Comparison of ENCODE assay signal across 23 cellular contexts in genomic region chr15:62262305-62262941, GRCh38.
DNase-seq lines count a peak whose midpoint lies in the region; ATAC-seq, FAIRE-seq and TF ChIP-seq lines count a peak whose summit lies in the region.
"Had no signal": no experiment of that assay in that cellular context is flagged by ENCODE, and none has a peak within 500 bp of the region (broad histone marks: within the 10 kb centered on the region; RNA-seq: fewer than 3 reads in every experiment).

No MANE protein-coding gene starts in this region.

- 0 out of 2 replicates have a peak overlapping the region, but pooled peaks have one; percentile 16 for H3K27ac Mint-ChIP-seq in WTC11
- H3K27ac Mint-ChIP-seq in type B pancreatic cell: peak overlapping the region; percentile 56
- H3K27ac Mint-ChIP-seq: activated CD4-positive, alpha-beta T cell treated with anti-CD3 and anti-CD28 coated beads, Interleukin-2, amount 10 ng/mL, durations not matched to agents 24 days and 14 days; activated T-helper 2 cell treated with anti-CD3 and anti-CD28 coated beads, Interferon-gamma antibody, Interleukin-2, Interleukin-4, amounts not matched to agents 10 μg/mL and 5 μg/mL and 100 μg/mL, durations not matched to agents 14 hours and 24 hours and 36 hours; H9; nephron; T-cell had no signal

- TF ChIP-seq EP300 in HepG2 (IDR thresholded peaks at IDR 0.05; ENCODE audit: low read depth in 2 of 2, low read length in 2 of 2) (no peak), HepG2 (CRISPR knock-in tag; IDR thresholded peaks at IDR 0.05; ENCODE audit: borderline replicate concordance) (no peak)

- CTCF ChIA-PET in HepG2 (lab: Yijun Ruan, JAX; ENCODE audit: low intra/inter-chr PET ratio, low total read pairs): no interaction called here
- CTCF ChIA-PET in WTC11 (lab: Charles Lee): no interaction called here

- H3K36me3 ChIP-seq in HepG2 (replicated peaks in 1 of 2; ENCODE audit: control insufficient read depth in 1 of 2, insufficient read depth in 2 of 2, low read length in 2 of 2): no peaks in the 10 kb centered on the region
- H3K36me3 ChIP-seq in right lobe of liver: no peaks in the 10 kb centered on the region
- H3K36me3 ChIP-seq: sigmoid colon, vagina had no signal

- H3K79me2 ChIP-seq in HepG2 (ENCODE audit: insufficient read depth, low read length): no peaks in the 10 kb centered on the region

- no peak for TF ChIP-seq CTCF in HepG2 (CRISPR knock-in tag; IDR thresholded peaks at IDR 0.05)
- no peak for TF ChIP-seq CTCF in right lobe of liver (IDR thresholded peaks at IDR 0.05)
- TF ChIP-seq CTCF in WTC11 (IDR thresholded peaks at IDR 0.05): no peak
- no peak for TF ChIP-seq CTCF in type B pancreatic cell (conservative IDR thresholded peaks at IDR 0.05)

- H3K9ac ChIP-seq in HepG2 (ENCODE audit: insufficient read depth, low read depth, low read length): no peak overlapping the region

- no peak for TF ChIP-seq RAD21 in HepG2 (CRISPR knock-in tag; IDR thresholded peaks at IDR 0.05)

- POLR2A ChIA-PET in HepG2 (lab: Yijun Ruan, JAX): no interaction called here
- POLR2A ChIA-PET in WTC11 (lab: Charles Lee): no interaction called here

- 37% methylated on average over 7 of the region's 7 CpGs for WGBS in HepG2 (ENCODE audit: low lambda C conversion rate)
- WGBS in right lobe of liver (ENCODE audit: insufficient coverage, low coverage, low lambda C conversion rate, missing lambda C conversion rate): 82% methylated on average over 7 of the region's 7 CpGs

- no peak overlapping the region for H3K4me2 ChIP-seq in HepG2 (ENCODE audit: low read depth, low read length)

- H2AFZ ChIP-seq in HepG2 (ENCODE audit: low read length): no peak overlapping the region

- H3K4me3 Mint-ChIP-seq in WTC11: no peak overlapping the region
- H3K4me3 Mint-ChIP-seq in type B pancreatic cell: no peak overlapping the region
- H3K4me3 Mint-ChIP-seq: activated CD4-positive, alpha-beta T cell treated with anti-CD3 and anti-CD28 coated beads, Interleukin-2, amount 10 ng/mL, durations not matched to agents 24 days and 14 days; CD14-positive monocyte; H9; nephron; T-cell had no signal

- H3K27me3 Mint-ChIP-seq in WTC11 (ENCODE audit: low read depth): peaks cover 7% of the 10 kb centered on the region
- no peaks in the 10 kb centered on the region for H3K27me3 Mint-ChIP-seq in type B pancreatic cell
- H3K27me3 Mint-ChIP-seq: activated CD4-positive, alpha-beta T cell treated with anti-CD3 and anti-CD28 coated beads, Interleukin-2, amount 10 ng/mL, durations not matched to agents 24 days and 14 days had no signal

- H3K9me3 Mint-ChIP-seq in WTC11: peaks cover 70% of the 10 kb centered on the region
- H3K9me3 Mint-ChIP-seq in type B pancreatic cell: peaks cover 31% of the 10 kb centered on the region

- BruUV-seq in HepG2 (replicated peaks; lab: Mats Ljungman, UMichigan): no TSS peak

- H3K4me1 ChIP-seq in HepG2 (ENCODE audit: insufficient read depth, low read length) (peaks cover 40% of the 10 kb centered on the region; the same call in 1 of the 2 replicates), right lobe of liver (no peaks in the 10 kb centered on the region)
- H3K4me1 ChIP-seq: vagina had no signal

- TF ChIP-seq POLR2A in HepG2 (IDR thresholded peaks at IDR 0.05; ENCODE audit: insufficient read depth in 1 of 2, low read depth in 2 of 2, low read length in 2 of 2): no peak
- TF ChIP-seq POLR2A in right lobe of liver (IDR thresholded peaks at IDR 0.05): no peak

- H4K20me1 ChIP-seq in HepG2 (ENCODE audit: insufficient read depth, low read length): no peaks in the 10 kb centered on the region

- intact Hi-C loops in HepG2 (cut with micrococcal nuclease; ENCODE audit: unreplicated experiment): no loop called here
- intact Hi-C loops in right lobe of liver (cut with DNase I): no loop called here

- DNase-seq in HepG2 (ENCODE audit: low spot score) (no peak), right lobe of liver (no peak), WTC11 (ENCODE audit: low spot score) (no peak), fibroblast of peridontal ligament (ENCODE audit: extremely low read depth) (peak; percentile 1), type B pancreatic cell (ENCODE audit: extremely low spot score, unreplicated experiment) (no peak), globus pallidus (ENCODE audit: low spot score) (no peak), RKO (ENCODE audit: low spot score) (no peak)
- no peak for DNase-seq in stimulated activated CD4-positive, alpha-beta T cell treated with anti-CD3 and anti-CD28 coated beads, Interleukin-12 subunit alpha, Interleukin-12 subunit beta, amount 100 ng/mL, for 4 hours
- DNase-seq: activated CD4-positive, alpha-beta T cell treated with anti-CD3 and anti-CD28 coated beads, Interleukin-2, amount 10 ng/mL, durations not matched to agents 24 days and 14 days; H9; head of caudate nucleus; NCI-H2081; posterior cingulate gyrus; sigmoid colon; T-cell had no signal

- FAIRE-seq in HepG2 (lab: Jason Lieb, UNC): no peak
- FAIRE-seq: GM18507, HTR-8/SVneo had no signal

- H3K36me3 Mint-ChIP-seq in WTC11: peaks cover 55% of the 10 kb centered on the region
- H3K36me3 Mint-ChIP-seq in type B pancreatic cell: peaks cover 9% of the 10 kb centered on the region
- H3K36me3 Mint-ChIP-seq: CD14-positive monocyte had no signal

- peaks cover 2 to 10% of the 10 kb centered on the region in 2 experiments; a peak in 2 of 5 replicates for H3K27me3 ChIP-seq in HepG2 (ENCODE audit: control insufficient read depth in 1 of 2, insufficient read depth in 2 of 2, low read length in 2 of 2)
- no peaks in the 10 kb centered on the region for H3K27me3 ChIP-seq in right lobe of liver
- H3K27me3 ChIP-seq: sigmoid colon, vagina had no signal

- no peak overlapping the region for H3K4me3 ChIP-seq in HepG2 (replicated peaks in 1 of 3; ENCODE audit: insufficient read depth in 1 of 3, low read depth in 2 of 3, low read length in 3 of 3)
- no peak overlapping the region for H3K4me3 ChIP-seq in right lobe of liver
- H3K4me3 ChIP-seq: coronary artery, sigmoid colon, vagina had no signal

- H3K4me1 Mint-ChIP-seq in WTC11 (no peaks in the 10 kb centered on the region), type B pancreatic cell (ENCODE audit: unreplicated experiment) (no peaks in the 10 kb centered on the region)
- H3K4me1 Mint-ChIP-seq: activated CD4-positive, alpha-beta T cell treated with anti-CD3 and anti-CD28 coated beads, Interleukin-2, amount 10 ng/mL, durations not matched to agents 24 days and 14 days; CD14-positive monocyte; H9; nephron; T-cell had no signal

- in situ Hi-C loops in HepG2 (cut with HindIII; ENCODE audit: extremely low pct_ligation_motif_present, low pct_unique_long_range_greater_than_20kb): no loop called here

- H3K27ac ChIP-seq in HepG2 (ENCODE audit: extremely low read length, insufficient read depth, low read length): no peak overlapping the region
- no peak overlapping the region for H3K27ac ChIP-seq in right lobe of liver
- H3K27ac ChIP-seq: coronary artery, sigmoid colon, vagina had no signal

- ATAC-seq in HepG2 (no peak), right lobe of liver (no peak), WTC11 (no peak)
- ATAC-seq: Panc1, T-cell had no signal

- H3K9me3 ChIP-seq in HepG2 (ENCODE audit: low read length): peaks cover 26% of the 10 kb centered on the region
- peaks cover 0 to 3% (median 0%) of the 10 kb centered on the region in 4 donors for H3K9me3 ChIP-seq in right lobe of liver

TF ChIP-seq in HepG2, 621 proteins besides CTCF, POLR2A, EP300 and RAD21:
- TF ChIP-seq TP53 (CRISPR knock-in tag; conservative IDR thresholded peaks at IDR 0.05) (peak; percentile 97), EED (CRISPR knock-in tag; IDR thresholded peaks at IDR 0.05) (no peak), ZNF562 (CRISPR knock-in tag; IDR thresholded peaks at IDR 0.05; ENCODE audit: borderline replicate concordance) (peak; percentile 76; the same call in 1 of the 2 replicates)

TF ChIP-seq in WTC11, 78 proteins besides CTCF, POLR2A, EP300 and RAD21 (continues in another document):
- no peak for TF ChIP-seq CDX4 (CRISPR knock-in tag; IDR thresholded peaks at IDR 0.05; ENCODE audit: borderline replicate concordance)
- TF ChIP-seq, protein P1, sequence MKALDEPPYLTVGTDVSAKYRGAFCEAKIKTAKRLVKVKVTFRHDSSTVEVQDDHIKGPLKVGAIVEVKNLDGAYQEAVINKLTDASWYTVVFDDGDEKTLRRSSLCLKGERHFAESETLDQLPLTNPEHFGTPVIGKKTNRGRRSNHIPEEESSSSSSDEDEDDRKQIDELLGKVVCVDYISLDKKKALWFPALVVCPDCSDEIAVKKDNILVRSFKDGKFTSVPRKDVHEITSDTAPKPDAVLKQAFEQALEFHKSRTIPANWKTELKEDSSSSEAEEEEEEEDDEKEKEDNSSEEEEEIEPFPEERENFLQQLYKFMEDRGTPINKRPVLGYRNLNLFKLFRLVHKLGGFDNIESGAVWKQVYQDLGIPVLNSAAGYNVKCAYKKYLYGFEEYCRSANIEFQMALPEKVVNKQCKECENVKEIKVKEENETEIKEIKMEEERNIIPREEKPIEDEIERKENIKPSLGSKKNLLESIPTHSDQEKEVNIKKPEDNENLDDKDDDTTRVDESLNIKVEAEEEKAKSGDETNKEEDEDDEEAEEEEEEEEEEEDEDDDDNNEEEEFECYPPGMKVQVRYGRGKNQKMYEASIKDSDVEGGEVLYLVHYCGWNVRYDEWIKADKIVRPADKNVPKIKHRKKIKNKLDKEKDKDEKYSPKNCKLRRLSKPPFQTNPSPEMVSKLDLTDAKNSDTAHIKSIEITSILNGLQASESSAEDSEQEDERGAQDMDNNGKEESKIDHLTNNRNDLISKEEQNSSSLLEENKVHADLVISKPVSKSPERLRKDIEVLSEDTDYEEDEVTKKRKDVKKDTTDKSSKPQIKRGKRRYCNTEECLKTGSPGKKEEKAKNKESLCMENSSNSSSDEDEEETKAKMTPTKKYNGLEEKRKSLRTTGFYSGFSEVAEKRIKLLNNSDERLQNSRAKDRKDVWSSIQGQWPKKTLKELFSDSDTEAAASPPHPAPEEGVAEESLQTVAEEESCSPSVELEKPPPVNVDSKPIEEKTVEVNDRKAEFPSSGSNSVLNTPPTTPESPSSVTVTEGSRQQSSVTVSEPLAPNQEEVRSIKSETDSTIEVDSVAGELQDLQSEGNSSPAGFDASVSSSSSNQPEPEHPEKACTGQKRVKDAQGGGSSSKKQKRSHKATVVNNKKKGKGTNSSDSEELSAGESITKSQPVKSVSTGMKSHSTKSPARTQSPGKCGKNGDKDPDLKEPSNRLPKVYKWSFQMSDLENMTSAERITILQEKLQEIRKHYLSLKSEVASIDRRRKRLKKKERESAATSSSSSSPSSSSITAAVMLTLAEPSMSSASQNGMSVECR (CRISPR knock-in tag; IDR thresholded peaks at IDR 0.05; ENCODE audit: borderline replicate concordance): no peak

Comparison
In these comparisons a context has a peak if more than half of its experiments do, and no peak if none do; other contexts are left out.
1. Of the 50 proteins assayed by ChIP-seq in both HepG2 and WTC11: peak only in HepG2: TP53; only in WTC11: none; in both: none; in neither: 49.